ENCODE assay signal across 11 cellular contexts in genomic region chr19:2787115-2787514, GRCh38. TPM values are rescaled to one million over a fixed set of nuclear protein-coding genes. Genes with fewer than 3 reads are reported as not detected.
DNase-seq lines count a peak whose midpoint lies in the region; ATAC-seq and TF ChIP-seq lines count a peak whose summit lies in the region.
"Had no signal": no experiment of that assay in that cellular context is flagged by ENCODE, and none has a peak within 500 bp of the region (broad histone marks: within the 10 kb centered on the region; RNA-seq: fewer than 3 reads in every experiment).

No MANE protein-coding gene starts in this region.

- ATAC-seq in effector memory CD8-positive, alpha-beta T cell (replicated peaks) = no peak
- ATAC-seq in left colon (no peak), HG03460 (IDR thresholded peaks at IDR 0.05; ENCODE audit: unreplicated experiment) (no peak)
- ATAC-seq: left ventricle myocardium superior had no signal

- dilution Hi-C loops in mammary epithelial cell (cut with HindIII; ENCODE audit: low sequenced_read_pairs) = no loop called here

- H3K27ac Mint-ChIP-seq in MCF 10A (ENCODE audit: low read depth, unreplicated experiment) (no peak overlapping the region), type B pancreatic cell (no peak overlapping the region)
- no peak overlapping the region for H3K27ac Mint-ChIP-seq in effector memory CD8-positive, alpha-beta T cell

- no peak overlapping the region for H3K4me2 ChIP-seq in mammary epithelial cell (ENCODE audit: insufficient read depth, low read depth, low read length)

- H3K79me2 ChIP-seq in mammary epithelial cell (ENCODE audit: insufficient read depth, low read length) = peaks cover 65% of the 10 kb centered on the region

- POLR2A ChIA-PET in MCF 10A (lab: Yijun Ruan, JAX) = interaction anchor here (1.0 to 1.1 kb wide), 2 partner anchors 14 to 32 kb away, joined by 3 read pairs; partner anchors contain the start of gene ZNF554
- POLR2A ChIA-PET in RWPE1 (lab: Yijun Ruan, JAX; ENCODE audit: low non-redundant PET) = no interaction called here

- no peaks in the 10 kb centered on the region for H3K9me3 Mint-ChIP-seq in MCF 10A (ENCODE audit: unreplicated experiment)
- H3K9me3 Mint-ChIP-seq in effector memory CD8-positive, alpha-beta T cell = no peaks in the 10 kb centered on the region
- H3K9me3 Mint-ChIP-seq in type B pancreatic cell = peaks cover 3% of the 10 kb centered on the region

- peak overlapping the region; percentile 92 for H3K4me3 Mint-ChIP-seq in MCF 10A (ENCODE audit: unreplicated experiment)
- H3K4me3 Mint-ChIP-seq in effector memory CD8-positive, alpha-beta T cell = peak overlapping the region; percentile 81
- peak overlapping the region; percentile 78 for H3K4me3 Mint-ChIP-seq in type B pancreatic cell

- no peak overlapping the region for H2AFZ ChIP-seq in mammary epithelial cell (ENCODE audit: low read depth, low read length)

- CTCF ChIA-PET in MCF 10A (lab: Yijun Ruan, JAX) (interaction anchor here (1.1 kb wide), 1 partner anchor 27 kb away, joined by 3 read pairs; no protein-coding TSS in a partner anchor), mammary epithelial cell (lab: Charles Lee; ENCODE audit: low non-redundant PET) (no interaction called here), RWPE1 (lab: Yijun Ruan, JAX) (interaction anchor here (0.7 kb wide), 1 partner anchor 170 kb away, joined by 7 read pairs; no protein-coding TSS in a partner anchor)

- intact Hi-C loops in MCF 10A (cut with micrococcal nuclease) = no loop called here
- intact Hi-C loops in mammary epithelial cell (cut with micrococcal nuclease) = loop anchor here (10.0 kb wide), 1 partner anchor 692 kb away; the partner anchor contains the start of genes IZUMO4 and MOB3A
- intact Hi-C loops in left colon (cut with DNase I, micrococcal nuclease) = no loop called here

- no peak for TF ChIP-seq CTCF in MCF 10A (IDR thresholded peaks at IDR 0.05; ENCODE audit: unreplicated experiment)
- no peak for TF ChIP-seq CTCF in mammary epithelial cell (conservative IDR thresholded peaks at IDR 0.05 in 1 of 2, IDR thresholded peaks at IDR 0.05 in 1 of 2; ENCODE audit: extremely low read depth in 1 of 2, insufficient read depth in 1 of 2, low read depth in 1 of 2, low read length in 2 of 2)
- no peak for TF ChIP-seq CTCF in RWPE1 (conservative IDR thresholded peaks at IDR 0.05; ENCODE audit: low read depth)
- TF ChIP-seq CTCF in type B pancreatic cell (conservative IDR thresholded peaks at IDR 0.05) = no peak

- DNase-seq in MCF 10A (ENCODE audit: unreplicated experiment) (no peak), mammary epithelial cell (no peak), RWPE1 (ENCODE audit: low spot score) (no peak), type B pancreatic cell (ENCODE audit: extremely low spot score, unreplicated experiment) (no peak), left colon (no peak), GM19238 (ENCODE audit: insufficient read length, low spot score) (no peak)
- no peak for DNase-seq in effector memory CD8-positive, alpha-beta T cell
- DNase-seq: caudate nucleus, left ventricle myocardium superior, NCI-H1048 had no signal

- H3K4me3 ChIP-seq in mammary epithelial cell (replicated peaks in 1 of 3; ENCODE audit: insufficient read depth in 1 of 3, low read depth in 2 of 3, low read length in 3 of 3) = no peak overlapping the region

- H3K9ac ChIP-seq in mammary epithelial cell (ENCODE audit: insufficient read depth, low read length) = no peak overlapping the region

- H3K36me3 ChIP-seq in mammary epithelial cell (ENCODE audit: insufficient read depth, low read length) = no peaks in the 10 kb centered on the region

- no peaks in the 10 kb centered on the region for H3K9me3 ChIP-seq in mammary epithelial cell (replicated peaks; ENCODE audit: insufficient read depth, low read length)

- H3K36me3 Mint-ChIP-seq in MCF 10A (ENCODE audit: insufficient read depth, unreplicated experiment) (peaks cover 31% of the 10 kb centered on the region), type B pancreatic cell (no peaks in the 10 kb centered on the region)
- H3K36me3 Mint-ChIP-seq in effector memory CD8-positive, alpha-beta T cell (ENCODE audit: insufficient read depth) = peaks cover 13% of the 10 kb centered on the region

- no peak overlapping the region for H3K27ac ChIP-seq in mammary epithelial cell (ENCODE audit: insufficient read depth, low read depth, low read length)
- H3K27ac ChIP-seq in RWPE1 = peak overlapping the region; percentile 78

- peaks cover 22% of the 10 kb centered on the region for H3K4me1 Mint-ChIP-seq in MCF 10A (ENCODE audit: insufficient read depth, unreplicated experiment)
- H3K4me1 Mint-ChIP-seq in effector memory CD8-positive, alpha-beta T cell (ENCODE audit: low read depth in 2 of 2) = peaks cover 27 to 29% of the 10 kb centered on the region in 2 donors
- peaks cover 23% of the 10 kb centered on the region for H3K4me1 Mint-ChIP-seq in type B pancreatic cell (ENCODE audit: unreplicated experiment)

- peaks cover 5% of the 10 kb centered on the region for H3K4me1 ChIP-seq in mammary epithelial cell (ENCODE audit: insufficient read depth, low read length)

- BruUV-seq in MCF 10A (replicated peaks; lab: Mats Ljungman, UMichigan) (no TSS peak), mammary epithelial cell (replicated peaks; lab: Mats Ljungman, UMichigan) (no TSS peak)

- 95% methylated on average over 7 of the region's 8 CpGs for WGBS in mammary epithelial cell (ENCODE audit: low coverage, missing lambda C conversion rate)

- no peaks in the 10 kb centered on the region for H3K27me3 ChIP-seq in mammary epithelial cell (ENCODE audit: insufficient read depth, low read length)

- H4K20me1 ChIP-seq in mammary epithelial cell (ENCODE audit: insufficient read depth, low read length) = no peaks in the 10 kb centered on the region

- in situ Hi-C loops in mammary epithelial cell (cut with MboI; ENCODE audit: low sequenced_read_pairs in 2 of 2) = no loop called here

- no peaks in the 10 kb centered on the region for H3K27me3 Mint-ChIP-seq in MCF 10A (ENCODE audit: insufficient read depth, unreplicated experiment)
- H3K27me3 Mint-ChIP-seq in effector memory CD8-positive, alpha-beta T cell = no peaks in the 10 kb centered on the region
- no peaks in the 10 kb centered on the region for H3K27me3 Mint-ChIP-seq in type B pancreatic cell

RNA-seq across cellular contexts. Expression of gene THOP1, which starts 1.8 kb away (rescaled TPM):
- total RNA-seq in MCF 10A (2022) = 93.7 and 114 TPM in 2 replicates
- 10 to 100 TPM; 63.7 to 100.0 TPM for total RNA-seq in mammary epithelial cell
- 94.8 TPM for polyA plus RNA-seq in mammary epithelial cell
- 130 TPM for polyA minus RNA-seq in mammary epithelial cell
- total RNA-seq in type B pancreatic cell (ENCODE audit: low replicate concordance) = 85.9 and 109 TPM in 2 replicates
- 10 to 100 TPM; 43.6 to 46.0 TPM for total RNA-seq in left colon

RNA-seq across cellular contexts. Expression of gene SGTA, which starts 4.0 kb away (rescaled TPM):
- 63.2 and 66.6 TPM in 2 replicates for total RNA-seq in MCF 10A (2022)
- total RNA-seq in mammary epithelial cell = 10 to 100 TPM; 52.5 to 71.3 TPM
- 101 TPM for polyA plus RNA-seq in mammary epithelial cell
- 132 TPM for polyA minus RNA-seq in mammary epithelial cell
- 55.9 and 64.4 TPM in 2 replicates for total RNA-seq in type B pancreatic cell (ENCODE audit: low replicate concordance)
- 10 to 100 TPM; 39.6 to 52.3 TPM for total RNA-seq in left colon

RNA-seq across cellular contexts. Expression of gene ZNF554, which starts 32.6 kb away (rescaled TPM):
- total RNA-seq in MCF 10A (2022) = 3.1 and 4.0 TPM in 2 replicates
- 1 to 10 TPM; 4.0 to 5.8 TPM for total RNA-seq in mammary epithelial cell
- polyA plus RNA-seq in mammary epithelial cell = 1.8 TPM
- 2.5 TPM for polyA minus RNA-seq in mammary epithelial cell
- total RNA-seq in type B pancreatic cell (ENCODE audit: low replicate concordance) = 8.1 and 9.4 TPM in 2 replicates
- 1 to 10 TPM; 4.1 to 4.3 TPM for total RNA-seq in left colon

RNA-seq across cellular contexts. Expression of gene SLC39A3, which starts 47.3 kb away (rescaled TPM):
- total RNA-seq in MCF 10A (2022) = 21.3 and 29.9 TPM in 2 replicates
- total RNA-seq in mammary epithelial cell = 10 to 100 TPM; 32.6 to 34.7 TPM
- polyA plus RNA-seq in mammary epithelial cell = 24.8 TPM
- polyA minus RNA-seq in mammary epithelial cell = 46.4 TPM
- total RNA-seq in type B pancreatic cell (ENCODE audit: low replicate concordance) = 32.0 and 33.1 TPM in 2 replicates
- total RNA-seq in left colon = 10 to 100 TPM; 21.6 to 24.9 TPM

RNA-seq across cellular contexts. Expression of gene ZNF555, which starts 54.2 kb away (rescaled TPM):
- total RNA-seq in MCF 10A (2022) = 4.9 and 6.6 TPM in 2 replicates
- 1 to 10 TPM; 4.6 to 7.2 TPM for total RNA-seq in mammary epithelial cell
- polyA plus RNA-seq in mammary epithelial cell = 2.1 TPM
- 4.7 TPM for polyA minus RNA-seq in mammary epithelial cell
- 6.8 and 9.7 TPM in 2 replicates for total RNA-seq in type B pancreatic cell (ENCODE audit: low replicate concordance)
- 1 to 10 TPM; 5.2 to 5.5 TPM for total RNA-seq in left colon
